ENCODE assay signal across 1 cellular context in the genomic region with DNA sequence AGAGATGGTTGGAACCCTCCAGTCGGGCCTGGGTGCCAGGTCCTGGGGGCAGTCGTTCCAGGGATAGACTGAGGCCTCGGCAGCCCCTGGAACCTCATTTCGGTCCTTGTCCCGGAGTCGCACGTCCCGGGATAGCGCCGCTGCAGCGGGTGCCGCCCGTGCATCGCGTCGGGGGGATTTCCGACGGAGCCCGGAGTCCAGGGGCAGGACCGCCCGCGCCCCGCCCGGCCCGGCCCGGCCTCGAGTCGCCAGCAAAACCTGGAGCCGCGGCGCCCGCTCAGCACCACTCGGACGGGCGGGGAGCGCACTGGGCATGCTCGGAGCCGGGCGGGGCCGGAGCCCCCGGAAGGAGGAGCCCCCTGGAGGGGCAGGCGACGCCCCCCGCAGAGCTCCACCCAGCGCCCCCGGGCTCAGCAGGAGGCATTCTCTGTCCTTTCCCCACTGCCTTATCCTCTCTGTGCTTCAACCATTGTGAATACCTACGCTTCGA.
TF ChIP-seq lines count a peak whose summit lies in the region.

No MANE protein-coding gene starts in this region.

TF ChIP-seq in IMR-90, 13 proteins besides CTCF, POLR2A, EP300 and RAD21 (continued from another document):
- TF ChIP-seq, protein P1, sequence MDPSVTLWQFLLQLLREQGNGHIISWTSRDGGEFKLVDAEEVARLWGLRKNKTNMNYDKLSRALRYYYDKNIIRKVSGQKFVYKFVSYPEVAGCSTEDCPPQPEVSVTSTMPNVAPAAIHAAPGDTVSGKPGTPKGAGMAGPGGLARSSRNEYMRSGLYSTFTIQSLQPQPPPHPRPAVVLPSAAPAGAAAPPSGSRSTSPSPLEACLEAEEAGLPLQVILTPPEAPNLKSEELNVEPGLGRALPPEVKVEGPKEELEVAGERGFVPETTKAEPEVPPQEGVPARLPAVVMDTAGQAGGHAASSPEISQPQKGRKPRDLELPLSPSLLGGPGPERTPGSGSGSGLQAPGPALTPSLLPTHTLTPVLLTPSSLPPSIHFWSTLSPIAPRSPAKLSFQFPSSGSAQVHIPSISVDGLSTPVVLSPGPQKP (IDR thresholded peaks at IDR 0.05; ENCODE audit: borderline replicate concordance, low read depth, low read length): no peak
- TF ChIP-seq CHD1 (IDR thresholded peaks at IDR 0.05; ENCODE audit: low read depth, low read length): no peak
- TF ChIP-seq RFX5 (IDR thresholded peaks at IDR 0.05; ENCODE audit: low read depth, low read length): no peak
- TF ChIP-seq MXI1 (IDR thresholded peaks at IDR 0.05; ENCODE audit: borderline replicate concordance, low read depth, low read length): no peak
- TF ChIP-seq SMC3 (IDR thresholded peaks at IDR 0.05; ENCODE audit: low read depth, low read length): no peak
- no peak for TF ChIP-seq CEBPB (IDR thresholded peaks at IDR 0.05; ENCODE audit: low read depth, low read length)
